ENCODE assay signal across 20 cellular contexts in the genomic region with DNA sequence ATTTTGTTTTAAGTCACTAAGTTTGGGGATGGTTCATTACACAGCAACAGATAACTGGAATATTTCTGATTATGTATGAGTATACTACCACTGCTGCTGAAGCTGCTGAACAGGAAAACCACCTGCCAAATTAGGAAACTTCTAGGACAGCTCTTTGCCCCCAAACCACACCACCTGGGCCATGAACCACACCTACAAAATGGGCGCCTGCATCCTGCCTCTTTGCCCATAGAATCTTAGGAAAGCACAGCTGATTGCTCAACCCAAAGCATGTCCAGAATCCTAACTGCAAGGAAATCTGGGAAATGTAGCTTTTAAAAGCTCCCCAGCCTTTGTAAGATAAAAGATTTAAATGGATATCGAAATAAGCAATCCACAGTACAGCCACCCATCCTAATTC. TPM values are rescaled to one million over a fixed set of nuclear protein-coding genes. Genes with fewer than 3 reads are reported as not detected.
"Had no signal": no experiment of that assay in that cellular context is flagged by ENCODE, and none has a peak within 500 bp of the region (broad histone marks: within the 10 kb centered on the region; RNA-seq: fewer than 3 reads in every experiment).

No MANE protein-coding gene starts in this region.

- H3K27ac ChIP-seq: gastrocnemius medialis, heart right ventricle, suprapubic skin had no signal

- H3K4me1 Mint-ChIP-seq: activated naive CD8-positive, alpha-beta T cell treated with anti-CD3 and anti-CD28 coated beads for 36 hours had no signal

- H3K27ac Mint-ChIP-seq: activated naive CD8-positive, alpha-beta T cell treated with anti-CD3 and anti-CD28 coated beads for 36 hours; activated T-helper 1 cell treated with anti-CD3 and anti-CD28 coated beads, Interleukin-12 subunit alpha, Interleukin-12 subunit beta, Interleukin-2, Interleukin-4 antibody, amounts not matched to agents 30 ng/mL and 10 ng/mL and 1 ng/mL, durations not matched to agents 14 hours and 24 hours and 36 hours; naive thymus-derived CD8-positive, alpha-beta T cell; T-helper 2 cell treated with Interferon-gamma antibody and Interleukin-4, amounts not matched to agents 5 μg/mL and 100 μg/mL, for 36 hours had no signal

- H3K4me3 ChIP-seq: gastrocnemius medialis, heart right ventricle, suprapubic skin, upper lobe of left lung had no signal

- DNase-seq: activated CD4-positive, alpha-beta T cell treated with anti-CD3 and anti-CD28 coated beads, Interleukin-2, amount 50 U/mL, for 1 hour; activated CD8-positive, alpha-beta memory T cell treated with anti-CD3 and anti-CD28 coated beads for 24 hours; activated naive CD8-positive, alpha-beta T cell treated with anti-CD3 and anti-CD28 coated beads for 36 hours; aorta; effector memory CD4-positive, alpha-beta T cell; gastrocnemius medialis; heart right ventricle; left cardiac atrium; naive thymus-derived CD8-positive, alpha-beta T cell; stimulated activated CD4-positive, alpha-beta T cell treated with anti-CD3 and anti-CD28 coated beads, Interleukin-4, amount 100 ng/mL, for 4 hours; stimulated activated CD8-positive, alpha-beta memory T cell treated with anti-CD3 and anti-CD28 coated beads, Interleukin-4, amount 100 ng/mL, for 48 hours; stimulated activated naive CD8-positive, alpha-beta T cell treated with anti-CD3 and anti-CD28 coated beads, Interleukin-15, Interleukin-2, amounts not matched to agents 100 U/mL and 50 U/mL, for 24 hours; upper lobe of left lung had no signal

- H3K4me3 Mint-ChIP-seq: activated naive CD8-positive, alpha-beta T cell treated with anti-CD3 and anti-CD28 coated beads for 36 hours; activated T-helper 1 cell treated with anti-CD3 and anti-CD28 coated beads, Interleukin-12 subunit alpha, Interleukin-12 subunit beta, Interleukin-2, Interleukin-4 antibody, amounts not matched to agents 30 ng/mL and 10 ng/mL and 1 ng/mL, durations not matched to agents 14 hours and 24 hours and 36 hours; naive thymus-derived CD8-positive, alpha-beta T cell; T-helper 2 cell treated with Interferon-gamma antibody and Interleukin-4, amounts not matched to agents 5 μg/mL and 100 μg/mL, for 36 hours had no signal

- H3K27me3 Mint-ChIP-seq: activated naive CD8-positive, alpha-beta T cell treated with anti-CD3 and anti-CD28 coated beads for 36 hours had no signal

- ATAC-seq: gastrocnemius medialis; heart right ventricle; left cardiac atrium; naive thymus-derived CD8-positive, alpha-beta T cell; stimulated activated naive CD8-positive, alpha-beta T cell treated with anti-CD3 and anti-CD28 coated beads, Interleukin-15, Interleukin-2, amounts not matched to agents 100 U/mL and 50 U/mL, for 24 hours had no signal

- H3K36me3 ChIP-seq: gastrocnemius medialis, heart right ventricle, suprapubic skin, upper lobe of left lung had no signal

- H3K27me3 ChIP-seq: gastrocnemius medialis, heart right ventricle, suprapubic skin, upper lobe of left lung had no signal

- H3K36me3 Mint-ChIP-seq: activated naive CD8-positive, alpha-beta T cell treated with anti-CD3 and anti-CD28 coated beads for 36 hours had no signal

- H3K9me3 ChIP-seq: gastrocnemius medialis, suprapubic skin, upper lobe of left lung had no signal

- H3K4me1 ChIP-seq: gastrocnemius medialis had no signal

- H3K9me3 Mint-ChIP-seq: activated T-helper 1 cell treated with anti-CD3 and anti-CD28 coated beads, Interleukin-12 subunit alpha, Interleukin-12 subunit beta, Interleukin-2, Interleukin-4 antibody, amounts not matched to agents 30 ng/mL and 10 ng/mL and 1 ng/mL, durations not matched to agents 14 hours and 24 hours and 36 hours; T-helper 2 cell treated with Interferon-gamma antibody and Interleukin-4, amounts not matched to agents 5 μg/mL and 100 μg/mL, for 36 hours had no signal

RNA-seq across cellular contexts. Expression of gene C9orf152, which starts 6.6 kb away (rescaled TPM):
- total RNA-seq: activated naive CD8-positive, alpha-beta T cell treated with anti-CD3 and anti-CD28 coated beads for 36 hours; activated T-helper 1 cell treated with anti-CD3 and anti-CD28 coated beads, Interleukin-12 subunit alpha, Interleukin-12 subunit beta, Interleukin-2, Interleukin-4 antibody, amounts not matched to agents 30 ng/mL and 10 ng/mL and 1 ng/mL, durations not matched to agents 14 hours and 24 hours and 36 hours; aorta; gastrocnemius medialis; heart right ventricle; left cardiac atrium; lung microvascular endothelial cell; mononuclear cell; naive thymus-derived CD8-positive, alpha-beta T cell; posterior vena cava; skeletal muscle tissue had no signal
- polyA plus RNA-seq: heart right ventricle; naive thymus-derived CD8-positive, alpha-beta T cell had no signal
